In genomic region chr5:103245773-103246172, GRCh38 we compare ENCODE assay signal across 18 cellular contexts. TPM values are rescaled to one million over a fixed set of nuclear protein-coding genes. Genes with fewer than 3 reads are reported as not detected.
A peak's percentile ranks its signal among the peaks of the same experiment; 100 is the strongest.
DNase-seq lines count a peak whose midpoint lies in the region; ATAC-seq and TF ChIP-seq lines count a peak whose summit lies in the region.
"Had no signal": no experiment of that assay in that cellular context is flagged by ENCODE, and none has a peak within 500 bp of the region (broad histone marks: within the 10 kb centered on the region; RNA-seq: fewer than 3 reads in every experiment).

No MANE protein-coding gene starts in this region.

- peaks cover 12% of the 10 kb centered on the region for H3K4me1 Mint-ChIP-seq in activated CD8-positive, alpha-beta T cell treated with anti-CD3 and anti-CD28 coated beads, Interleukin-2, amount 10 ng/mL, durations not matched to agents 7 days and 5 days (ENCODE audit: low read depth)
- peaks cover 9% of the 10 kb centered on the region for H3K4me1 Mint-ChIP-seq in activated CD8-positive, alpha-beta T cell treated with anti-CD3 and anti-CD28 coated beads for 36 hours (ENCODE audit: low read depth)
- H3K4me1 Mint-ChIP-seq in CD4-positive, alpha-beta memory T cell = peaks cover 4 to 10% (median 7%) of the 10 kb centered on the region in 4 donors
- peaks cover 5% of the 10 kb centered on the region for H3K4me1 Mint-ChIP-seq in activated T-helper 2 cell treated with anti-CD3 and anti-CD28 coated beads, Interferon-gamma antibody, Interleukin-2, Interleukin-4, amounts not matched to agents 10 μg/mL and 5 μg/mL and 100 μg/mL, durations not matched to agents 14 hours and 24 hours and 36 hours (ENCODE audit: low read depth)

- CTCF ChIA-PET in activated CD8-positive, alpha-beta T cell treated with anti-CD3 and anti-CD28 coated beads, Interleukin-2, amount 10 ng/mL, durations not matched to agents 7 days and 5 days (lab: Charles Lee) = no interaction called here
- CTCF ChIA-PET in activated CD8-positive, alpha-beta T cell treated with anti-CD3 and anti-CD28 coated beads for 36 hours (lab: Charles Lee) = no interaction called here
- CTCF ChIA-PET in CD4-positive, alpha-beta memory T cell (lab: Charles Lee; ENCODE audit: partially characterized antibody) = no interaction called here

- peaks cover 54% of the 10 kb centered on the region for H3K27me3 Mint-ChIP-seq in activated CD8-positive, alpha-beta T cell treated with anti-CD3 and anti-CD28 coated beads, Interleukin-2, amount 10 ng/mL, durations not matched to agents 7 days and 5 days (ENCODE audit: low read depth)
- peaks cover 27% of the 10 kb centered on the region for H3K27me3 Mint-ChIP-seq in activated CD8-positive, alpha-beta T cell treated with anti-CD3 and anti-CD28 coated beads for 36 hours
- H3K27me3 Mint-ChIP-seq in CD4-positive, alpha-beta memory T cell = peaks cover 25 to 41% of the 10 kb centered on the region in 2 donors
- H3K27me3 Mint-ChIP-seq in activated T-helper 2 cell treated with anti-CD3 and anti-CD28 coated beads, Interferon-gamma antibody, Interleukin-2, Interleukin-4, amounts not matched to agents 10 μg/mL and 5 μg/mL and 100 μg/mL, durations not matched to agents 14 hours and 24 hours and 36 hours (ENCODE audit: low read depth) = peaks cover 65% of the 10 kb centered on the region

- H3K9me3 ChIP-seq in CD4-positive, alpha-beta memory T cell (ENCODE audit: control insufficient read depth in 1 of 2, low read length in 2 of 2) = no peaks in the 10 kb centered on the region
- no peaks in the 10 kb centered on the region for H3K9me3 ChIP-seq in upper lobe of left lung
- H3K9me3 ChIP-seq: HAP-1 had no signal

- no peak for TF ChIP-seq POLR2A in upper lobe of left lung (IDR thresholded peaks at IDR 0.05)

- no peak for TF ChIP-seq CTCF in activated CD8-positive, alpha-beta T cell treated with anti-CD3 and anti-CD28 coated beads for 36 hours (IDR thresholded peaks at IDR 0.05)
- no peak for TF ChIP-seq CTCF in upper lobe of left lung (IDR thresholded peaks at IDR 0.05)

- DNase-seq in activated CD8-positive, alpha-beta T cell treated with anti-CD3 and anti-CD28 coated beads, Interleukin-2, amount 10 ng/mL, durations not matched to agents 7 days and 5 days = no peak
- no peak for DNase-seq in activated CD8-positive, alpha-beta T cell treated with anti-CD3 and anti-CD28 coated beads for 36 hours
- DNase-seq in CD4-positive, alpha-beta memory T cell = peak in 4 of 5 donors; percentile 10 to 25 (median 16)
- peak; percentile 48 for DNase-seq in Jurkat, Clone E6-1 (ENCODE audit: low read depth, low spot score)
- DNase-seq in central memory CD4-positive, alpha-beta T cell = peak; percentile 22
- DNase-seq in upper lobe of left lung = no peak
- no peak for DNase-seq in activated T-helper 2 cell treated with anti-CD3 and anti-CD28 coated beads, Interferon-gamma antibody, Interleukin-2, Interleukin-4, amounts not matched to agents 10 μg/mL and 5 μg/mL and 100 μg/mL, durations not matched to agents 14 hours and 24 hours and 36 hours (ENCODE audit: low spot score)
- DNase-seq in stimulated activated CD4-positive, alpha-beta T cell treated with anti-CD3 and anti-CD28 coated beads, Interleukin-12 subunit alpha, Interleukin-12 subunit beta, amount 100 ng/mL, for 4 hours = no peak
- DNase-seq: COR-L47, DMS 273 treated with DMSO at 0.1 percent for 48 hours, DMS53, GM23248 had no signal

- TF ChIP-seq EP300 in upper lobe of left lung (IDR thresholded peaks at IDR 0.05) = no peak

- H3K4me3 ChIP-seq in CD4-positive, alpha-beta memory T cell (ENCODE audit: low read length in 2 of 2) = no peak overlapping the region
- H3K4me3 ChIP-seq in Jurkat, Clone E6-1 (ENCODE audit: low read length) = no peak overlapping the region
- H3K4me3 ChIP-seq in upper lobe of left lung = no peak overlapping the region
- H3K4me3 ChIP-seq: BLaER1 treated with 17β-estradiol and CSF1 and Interleukin-3, amounts not matched to agents 10 nM and 100 nM; GM23248; HAP-1 had no signal

- intact Hi-C loops in activated CD8-positive, alpha-beta T cell treated with anti-CD3 and anti-CD28 coated beads for 36 hours (cut with micrococcal nuclease) = no loop called here
- intact Hi-C loops in CD4-positive, alpha-beta memory T cell (cut with micrococcal nuclease) = no loop called here
- intact Hi-C loops in activated T-helper 2 cell treated with anti-CD3 and anti-CD28 coated beads, Interferon-gamma antibody, Interleukin-2, Interleukin-4, amounts not matched to agents 10 μg/mL and 5 μg/mL and 100 μg/mL, durations not matched to agents 14 hours and 24 hours and 36 hours (cut with micrococcal nuclease) = no loop called here

- 85 to 87% methylated on average over 4 of the region's 4 CpGs for WGBS in upper lobe of left lung, 2 donors

- peaks cover 7% of the 10 kb centered on the region for H3K4me1 ChIP-seq in CD4-positive, alpha-beta memory T cell (ENCODE audit: insufficient read depth, low read length)
- H3K4me1 ChIP-seq in upper lobe of left lung = no peaks in the 10 kb centered on the region
- H3K4me1 ChIP-seq: HAP-1 had no signal

- no peak overlapping the region for H3K27ac ChIP-seq in CD4-positive, alpha-beta memory T cell (ENCODE audit: low read depth, low read length)
- no peak overlapping the region for H3K27ac ChIP-seq in upper lobe of left lung
- H3K27ac ChIP-seq: BLaER1 treated with 17β-estradiol and CSF1 and Interleukin-3, amounts not matched to agents 10 nM and 100 nM; GM23248 had no signal

- peak; percentile 67 for ATAC-seq in activated CD8-positive, alpha-beta T cell treated with anti-CD3 and anti-CD28 coated beads, Interleukin-2, amount 10 ng/mL, durations not matched to agents 7 days and 5 days
- no peak for ATAC-seq in activated CD8-positive, alpha-beta T cell treated with anti-CD3 and anti-CD28 coated beads for 36 hours
- no peak for ATAC-seq in upper lobe of left lung (ENCODE audit: low FRiP score in 2 of 2)
- ATAC-seq: HepG2 had no signal

- no peaks in the 10 kb centered on the region for H3K9me3 Mint-ChIP-seq in activated CD8-positive, alpha-beta T cell treated with anti-CD3 and anti-CD28 coated beads, Interleukin-2, amount 10 ng/mL, durations not matched to agents 7 days and 5 days (ENCODE audit: insufficient read depth)
- no peaks in the 10 kb centered on the region for H3K9me3 Mint-ChIP-seq in activated CD8-positive, alpha-beta T cell treated with anti-CD3 and anti-CD28 coated beads for 36 hours
- peaks cover 0 to 6% (median 0%) of the 10 kb centered on the region in 8 donors for H3K9me3 Mint-ChIP-seq in CD4-positive, alpha-beta memory T cell
- no peaks in the 10 kb centered on the region for H3K9me3 Mint-ChIP-seq in activated T-helper 2 cell treated with anti-CD3 and anti-CD28 coated beads, Interferon-gamma antibody, Interleukin-2, Interleukin-4, amounts not matched to agents 10 μg/mL and 5 μg/mL and 100 μg/mL, durations not matched to agents 14 hours and 24 hours and 36 hours

- H3K27me3 ChIP-seq in CD4-positive, alpha-beta memory T cell (ENCODE audit: insufficient read depth, low read length) = peaks cover 4% of the 10 kb centered on the region
- H3K27me3 ChIP-seq in upper lobe of left lung = no peaks in the 10 kb centered on the region
- H3K27me3 ChIP-seq: BLaER1 treated with 17β-estradiol and CSF1 and Interleukin-3, amounts not matched to agents 10 nM and 100 nM had no signal

- no peaks in the 10 kb centered on the region for H3K36me3 ChIP-seq in CD4-positive, alpha-beta memory T cell (ENCODE audit: insufficient read depth, low read length)
- no peaks in the 10 kb centered on the region for H3K36me3 ChIP-seq in upper lobe of left lung
- H3K36me3 ChIP-seq: BLaER1 treated with 17β-estradiol and CSF1 and Interleukin-3, amounts not matched to agents 10 nM and 100 nM; HAP-1 had no signal

- POLR2A ChIA-PET in activated CD8-positive, alpha-beta T cell treated with anti-CD3 and anti-CD28 coated beads, Interleukin-2, amount 10 ng/mL, durations not matched to agents 7 days and 5 days (lab: Charles Lee) = no interaction called here
- POLR2A ChIA-PET in activated CD8-positive, alpha-beta T cell treated with anti-CD3 and anti-CD28 coated beads for 36 hours (lab: Charles Lee) = interaction anchor here (1.4 kb wide), 1 partner anchor 14 kb away, joined by 4 read pairs; no protein-coding TSS in a partner anchor
- POLR2A ChIA-PET in CD4-positive, alpha-beta memory T cell (lab: Charles Lee; ENCODE audit: partially characterized antibody) = no interaction called here

- H3K27ac Mint-ChIP-seq in activated CD8-positive, alpha-beta T cell treated with anti-CD3 and anti-CD28 coated beads, Interleukin-2, amount 10 ng/mL, durations not matched to agents 7 days and 5 days = no peak overlapping the region
- no peak overlapping the region for H3K27ac Mint-ChIP-seq in activated CD8-positive, alpha-beta T cell treated with anti-CD3 and anti-CD28 coated beads for 36 hours
- no peak overlapping the region for H3K27ac Mint-ChIP-seq in CD4-positive, alpha-beta memory T cell
- H3K27ac Mint-ChIP-seq in activated T-helper 2 cell treated with anti-CD3 and anti-CD28 coated beads, Interferon-gamma antibody, Interleukin-2, Interleukin-4, amounts not matched to agents 10 μg/mL and 5 μg/mL and 100 μg/mL, durations not matched to agents 14 hours and 24 hours and 36 hours = no peak overlapping the region
- H3K27ac Mint-ChIP-seq: B cell; CD8-positive, alpha-beta memory T cell had no signal

- no peak overlapping the region for H3K4me3 Mint-ChIP-seq in activated CD8-positive, alpha-beta T cell treated with anti-CD3 and anti-CD28 coated beads, Interleukin-2, amount 10 ng/mL, durations not matched to agents 7 days and 5 days
- H3K4me3 Mint-ChIP-seq in activated CD8-positive, alpha-beta T cell treated with anti-CD3 and anti-CD28 coated beads for 36 hours = no peak overlapping the region
- peak overlapping the region in 1 of 8 donors; percentile 49 for H3K4me3 Mint-ChIP-seq in CD4-positive, alpha-beta memory T cell
- no peak overlapping the region for H3K4me3 Mint-ChIP-seq in activated T-helper 2 cell treated with anti-CD3 and anti-CD28 coated beads, Interferon-gamma antibody, Interleukin-2, Interleukin-4, amounts not matched to agents 10 μg/mL and 5 μg/mL and 100 μg/mL, durations not matched to agents 14 hours and 24 hours and 36 hours (ENCODE audit: low read depth)
- H3K4me3 Mint-ChIP-seq: B cell; CD8-positive, alpha-beta memory T cell; IgD-negative memory B cell had no signal

- no peaks in the 10 kb centered on the region for H3K36me3 Mint-ChIP-seq in activated CD8-positive, alpha-beta T cell treated with anti-CD3 and anti-CD28 coated beads, Interleukin-2, amount 10 ng/mL, durations not matched to agents 7 days and 5 days (ENCODE audit: low read depth)
- H3K36me3 Mint-ChIP-seq in activated CD8-positive, alpha-beta T cell treated with anti-CD3 and anti-CD28 coated beads for 36 hours (ENCODE audit: low read depth) = no peaks in the 10 kb centered on the region
- H3K36me3 Mint-ChIP-seq in CD4-positive, alpha-beta memory T cell = no peaks in the 10 kb centered on the region
- H3K36me3 Mint-ChIP-seq in activated T-helper 2 cell treated with anti-CD3 and anti-CD28 coated beads, Interferon-gamma antibody, Interleukin-2, Interleukin-4, amounts not matched to agents 10 μg/mL and 5 μg/mL and 100 μg/mL, durations not matched to agents 14 hours and 24 hours and 36 hours (ENCODE audit: low read depth) = no peaks in the 10 kb centered on the region
- H3K36me3 Mint-ChIP-seq: CD8-positive, alpha-beta memory T cell; IgD-negative memory B cell had no signal

RNA-seq across cellular contexts. Expression of gene MACIR, which starts 12.8 kb away (rescaled TPM):
- total RNA-seq in activated CD8-positive, alpha-beta T cell treated with anti-CD3 and anti-CD28 coated beads, Interleukin-2, amount 10 ng/mL, durations not matched to agents 7 days and 5 days = 1 to 10 TPM; 6.7 to 7.6 TPM
- total RNA-seq in activated CD8-positive, alpha-beta T cell treated with anti-CD3 and anti-CD28 coated beads for 36 hours = 1 to 10 TPM; 8.6 to 8.8 TPM
- 1 to 10 TPM; 2.9 to 3.4 TPM for total RNA-seq in CD4-positive, alpha-beta memory T cell
- 1 to 10 TPM; 2.1 to 4.3 TPM for polyA plus RNA-seq in CD4-positive, alpha-beta memory T cell
- 12.1 TPM for polyA plus RNA-seq in Jurkat, Clone E6-1 (2012; ENCODE audit: insufficient read depth, insufficient read length)
- 10 to 100 TPM in 1 of 6 donors, 1 to 10 TPM in 5; 2.6 to 12.5 (median 6.8) TPM for total RNA-seq in upper lobe of left lung
- 12.3 TPM in 2 replicates for total RNA-seq in activated T-helper 2 cell treated with anti-CD3 and anti-CD28 coated beads, Interferon-gamma antibody, Interleukin-2, Interleukin-4, amounts not matched to agents 10 μg/mL and 5 μg/mL and 100 μg/mL, durations not matched to agents 14 hours and 24 hours and 36 hours

Comparison
In these comparisons a context has a peak if more than half of its experiments do, and no peak if none do; other contexts are left out.
1. DNase-seq: peak in CD4-positive, alpha-beta memory T cell (4 of 5), Jurkat, Clone E6-1 (single experiment) and central memory CD4-positive, alpha-beta T cell (single experiment); none in activated CD8-positive, alpha-beta T cell treated with anti-CD3 and anti-CD28 coated beads, Interleukin-2, amount 10 ng/mL, durations not matched to agents 7 days and 5 days (single experiment), activated CD8-positive, alpha-beta T cell treated with anti-CD3 and anti-CD28 coated beads for 36 hours (single experiment), upper lobe of left lung (0 of 2), activated T-helper 2 cell treated with anti-CD3 and anti-CD28 coated beads, Interferon-gamma antibody, Interleukin-2, Interleukin-4, amounts not matched to agents 10 μg/mL and 5 μg/mL and 100 μg/mL, durations not matched to agents 14 hours and 24 hours and 36 hours (single experiment) and stimulated activated CD4-positive, alpha-beta T cell treated with anti-CD3 and anti-CD28 coated beads, Interleukin-12 subunit alpha, Interleukin-12 subunit beta, amount 100 ng/mL, for 4 hours (single experiment).